Comparison of ENCODE assay signal across 19 cellular contexts in the genomic region with DNA sequence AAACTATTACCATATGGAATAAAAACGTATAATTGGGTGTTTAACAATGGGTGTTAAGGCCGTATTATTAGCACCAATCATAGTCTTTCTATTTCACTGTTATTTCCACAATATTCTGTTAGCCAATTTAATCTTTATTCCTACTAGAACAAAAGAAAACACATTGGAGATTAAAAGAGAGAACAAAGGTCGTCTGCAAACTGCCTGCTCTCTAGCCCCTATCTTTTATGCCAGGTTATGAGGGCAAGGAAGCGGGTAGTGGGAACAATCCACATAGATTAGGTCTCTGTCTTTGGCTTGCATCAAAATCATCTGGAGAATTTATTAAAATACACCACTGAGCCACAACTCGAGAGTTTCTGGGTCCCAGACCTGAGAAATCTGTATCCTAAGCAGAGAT.
"Had no signal": no experiment of that assay in that cellular context is flagged by ENCODE, and none has a peak within 500 bp of the region (broad histone marks: within the 10 kb centered on the region; RNA-seq: fewer than 3 reads in every experiment).

No MANE protein-coding gene starts in this region.

- H3K27me3 ChIP-seq: dorsolateral prefrontal cortex, ovary, spleen, testis, tibial artery, upper lobe of left lung had no signal

- H3K4me3 ChIP-seq: dorsolateral prefrontal cortex, lower lobe of right lung, ovary, skin epidermis, spleen, testis, tibial artery, upper lobe of left lung had no signal

- ATAC-seq: lower lobe of right lung; stimulated activated memory B cell treated with anti-CD40 and anti-IgM and Interleukin-4, amounts not matched to agents 10 μg/mL and 1 μg/mL and 100 μg/mL, for 72 hours; stimulated activated naive CD8-positive, alpha-beta T cell treated with anti-CD3 and anti-CD28 coated beads, Interleukin-15, Interleukin-2, amounts not matched to agents 100 U/mL and 50 U/mL, for 24 hours had no signal

- H3K9me3 ChIP-seq: lower lobe of right lung, ovary, spleen, testis, tibial artery, upper lobe of left lung had no signal

- H3K27ac ChIP-seq: dorsolateral prefrontal cortex, lower lobe of right lung, ovary, spleen, testis, tibial artery, upper lobe of left lung had no signal

- H3K4me1 ChIP-seq: lower lobe of right lung, spleen, testis, tibial artery, upper lobe of left lung had no signal

- H3K36me3 ChIP-seq: lower lobe of right lung, ovary, spleen, tibial artery, upper lobe of left lung had no signal

- DNase-seq: dorsolateral prefrontal cortex; effector CD4-positive, alpha-beta T cell; hypothalamus; immature natural killer cell; islet precursor cell; kidney glomerular epithelial cell; lower lobe of right lung; natural killer cell; occipital lobe; ovary; spleen; stimulated activated CD4-positive, alpha-beta T cell treated with anti-CD3 and anti-CD28 coated beads, Interleukin-4, amount 100 ng/mL, for 4 hours; stimulated activated naive CD8-positive, alpha-beta T cell treated with anti-CD3 and anti-CD28 coated beads, Interleukin-15, Interleukin-2, amounts not matched to agents 100 U/mL and 50 U/mL, for 24 hours; substantia nigra; testis; tibial artery; upper lobe of left lung had no signal
